In the genomic region with DNA sequence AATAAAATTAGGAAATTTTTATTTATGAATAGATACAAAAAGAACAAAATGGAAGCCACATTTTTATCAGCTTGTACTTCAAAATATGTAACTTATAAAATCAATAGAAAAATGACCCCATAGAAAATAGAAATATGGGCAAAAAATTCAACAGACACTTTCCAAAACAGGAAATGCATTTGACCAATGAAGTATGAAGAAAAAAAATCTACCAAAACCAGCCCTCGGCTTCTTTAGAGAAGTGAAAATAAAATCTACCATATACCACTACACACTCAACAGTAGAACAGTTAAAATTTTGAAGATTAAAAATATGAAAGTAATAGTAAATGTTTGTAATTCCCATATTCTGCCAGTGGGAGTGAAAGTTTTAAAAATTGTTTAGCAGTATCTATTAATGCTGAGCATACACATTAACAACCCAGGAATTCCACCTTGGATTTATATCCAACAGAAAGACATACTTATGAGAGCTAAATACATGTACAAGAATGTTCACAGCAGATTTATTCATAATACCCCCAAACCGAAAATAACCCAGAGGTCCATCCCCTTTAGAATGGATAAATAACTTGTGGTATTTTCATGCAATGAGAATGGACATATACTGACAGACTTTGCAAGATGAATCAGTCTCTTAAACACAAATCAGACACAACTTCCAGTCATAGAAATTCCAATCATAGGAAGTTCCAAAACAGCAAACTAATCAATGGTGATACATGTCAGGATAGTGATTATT, we compare ENCODE assay signal across 14 cellular contexts.
A peak's percentile ranks its signal among the peaks of the same experiment; 100 is the strongest.
DNase-seq lines count a peak whose midpoint lies in the region; ATAC-seq and TF ChIP-seq lines count a peak whose summit lies in the region.
"Had no signal": no experiment of that assay in that cellular context is flagged by ENCODE, and none has a peak within 500 bp of the region (broad histone marks: within the 10 kb centered on the region; RNA-seq: fewer than 3 reads in every experiment).

No MANE protein-coding gene starts in this region.

- H3K27me3 Mint-ChIP-seq in chondrocyte (ENCODE audit: low read depth) = no peaks in the 10 kb centered on the region
- H3K27me3 Mint-ChIP-seq: CD4-positive, alpha-beta memory T cell had no signal

- no peak overlapping the region for H3K4me3 Mint-ChIP-seq in chondrocyte (ENCODE audit: unreplicated experiment)
- H3K4me3 Mint-ChIP-seq: CD4-positive, alpha-beta memory T cell had no signal

- TF ChIP-seq CTCF in chondrocyte (IDR thresholded peaks at IDR 0.05) = no peak

- H3K36me3 Mint-ChIP-seq in chondrocyte (ENCODE audit: low read depth) = peaks cover 2% of the 10 kb centered on the region
- H3K36me3 Mint-ChIP-seq: CD4-positive, alpha-beta memory T cell had no signal

- H3K4me1 Mint-ChIP-seq in chondrocyte (ENCODE audit: low read depth) = peaks cover 10% of the 10 kb centered on the region
- H3K4me1 Mint-ChIP-seq: CD4-positive, alpha-beta memory T cell had no signal

- DNase-seq in NAMALWA (ENCODE audit: low spot score) (peak; percentile 61), chondrocyte (ENCODE audit: low spot score) (no peak), substantia nigra (lab: John Stamatoyannopoulos, UW) (no peak)
- no peak for DNase-seq in activated CD4-positive, alpha-beta T cell treated with anti-CD3 and anti-CD28 coated beads for 4 hours
- DNase-seq: activated gamma-delta T cell; CD4-positive, alpha-beta memory T cell; mucosa of descending colon; NCI-H510A; right cardiac atrium had no signal

- no peak overlapping the region for H3K27ac ChIP-seq in substantia nigra (ENCODE audit: low read depth, low read length, poor library complexity, severe bottlenecking)
- H3K27ac ChIP-seq: esophagus muscularis mucosa had no signal

- ATAC-seq in GM18858 (IDR thresholded peaks at IDR 0.05; ENCODE audit: unreplicated experiment) = peak; percentile 95
- ATAC-seq in GM21381 (IDR thresholded peaks at IDR 0.05; ENCODE audit: unreplicated experiment) = peak; percentile 91
- peak; percentile 92 for ATAC-seq in HG02981 (IDR thresholded peaks at IDR 0.05; ENCODE audit: unreplicated experiment)
- no peak for ATAC-seq in esophagus mucosa
- ATAC-seq: mucosa of descending colon, right cardiac atrium had no signal

- peaks cover 4% of the 10 kb centered on the region for H3K9me3 Mint-ChIP-seq in chondrocyte (ENCODE audit: low read depth)

- H3K27ac Mint-ChIP-seq in chondrocyte (ENCODE audit: unreplicated experiment) = no peak overlapping the region
- H3K27ac Mint-ChIP-seq: CD4-positive, alpha-beta memory T cell had no signal
